Comparison of ENCODE assay signal across 14 cellular contexts in genomic region chr9:110089681-110090370, GRCh38.
A peak's percentile ranks its signal among the peaks of the same experiment; 100 is the strongest.
DNase-seq lines count a peak whose midpoint lies in the region; ATAC-seq and TF ChIP-seq lines count a peak whose summit lies in the region.
"Had no signal": no experiment of that assay in that cellular context is flagged by ENCODE, and none has a peak within 500 bp of the region (broad histone marks: within the 10 kb centered on the region; RNA-seq: fewer than 3 reads in every experiment).

No MANE protein-coding gene starts in this region.

- H3K27ac Mint-ChIP-seq in type B pancreatic cell = peak overlapping the region; percentile 69
- H3K27ac Mint-ChIP-seq: nephron had no signal

- H3K27ac ChIP-seq in epithelial cell of prostate = no peak overlapping the region
- H3K27ac ChIP-seq: tibial artery had no signal

- no peak for ATAC-seq in GM19324 (IDR thresholded peaks at IDR 0.05; ENCODE audit: low FRiP score, unreplicated experiment)

- TF ChIP-seq CTCF in type B pancreatic cell (conservative IDR thresholded peaks at IDR 0.05) = no peak

- H3K9me3 Mint-ChIP-seq in type B pancreatic cell = no peaks in the 10 kb centered on the region
- H3K9me3 Mint-ChIP-seq: nephron had no signal

- peaks cover 14% of the 10 kb centered on the region for H3K36me3 Mint-ChIP-seq in type B pancreatic cell

- peaks cover 3% of the 10 kb centered on the region for H3K27me3 Mint-ChIP-seq in type B pancreatic cell

- DNase-seq in NCI-H1092 treated with DMSO at 0.1 percent for 48 hours (lab: John Stamatoyannopoulos, UW) (peak; percentile 36), NCI-H1092 (lab: John Stamatoyannopoulos, UW) (no peak), NCI-H69 (lab: John Stamatoyannopoulos, UW) (peak; percentile 76), epithelial cell of prostate (ENCODE audit: low read depth, low spot score) (peak; percentile 24), type B pancreatic cell (ENCODE audit: extremely low spot score, unreplicated experiment) (no peak), NCI-H82 (lab: John Stamatoyannopoulos, UW) (no peak), GF-D8 (lab: John Stamatoyannopoulos, UW) (no peak)
- DNase-seq: 8988T, DND-41, KG1, OCI-M1, tibial artery had no signal

- H3K4me3 Mint-ChIP-seq in type B pancreatic cell = peak overlapping the region; percentile 44
- H3K4me3 Mint-ChIP-seq: nephron had no signal

- H3K4me1 Mint-ChIP-seq in type B pancreatic cell (ENCODE audit: unreplicated experiment) = peaks cover 26% of the 10 kb centered on the region

Comparison
In these comparisons a context has a peak if more than half of its experiments do, and no peak if none do; other contexts are left out.
1. DNase-seq: peak in NCI-H1092 treated with DMSO at 0.1 percent for 48 hours (single experiment), NCI-H69 (single experiment) and epithelial cell of prostate (single experiment); none in NCI-H1092 (single experiment), type B pancreatic cell (single experiment), NCI-H82 (single experiment) and GF-D8 (single experiment).